26 cellular contexts compared by ENCODE assay signal in genomic region chr1:81731989-81732388, GRCh38.
A peak's percentile ranks its signal among the peaks of the same experiment; 100 is the strongest.
DNase-seq lines count a peak whose midpoint lies in the region; ATAC-seq, FAIRE-seq and TF ChIP-seq lines count a peak whose summit lies in the region.
"Had no signal": no experiment of that assay in that cellular context is flagged by ENCODE, and none has a peak within 500 bp of the region (broad histone marks: within the 10 kb centered on the region; RNA-seq: fewer than 3 reads in every experiment).

No MANE protein-coding gene starts in this region.

- no peak overlapping the region for H3K9ac ChIP-seq in astrocyte (ENCODE audit: low read length)
- H3K9ac ChIP-seq: BLaER1 had no signal

- no peak overlapping the region for H3K4me3 Mint-ChIP-seq in astrocyte (ENCODE audit: unreplicated experiment)
- no peak overlapping the region for H3K4me3 Mint-ChIP-seq in activated naive CD8-positive, alpha-beta T cell treated with anti-CD3 and anti-CD28 coated beads, Interleukin-2, amount 50 U/mL, for 24 hours
- H3K4me3 Mint-ChIP-seq: activated naive CD8-positive, alpha-beta T cell; dendritic cell treated with granulocyte-macrophage colony-stimulating factor and Interleukin-4, amounts not matched to agents 40 ng/mL and 50 ng/mL, for 4 days; IgD-negative memory B cell; nephron progenitor cell; stimulated activated naive CD8-positive, alpha-beta T cell treated with anti-CD3 and anti-CD28 coated beads, Interleukin-15, Interleukin-2, amounts not matched to agents 100 ng/mL and 50 ng/mL, for 24 hours had no signal

- DNase-seq in heart left ventricle (no peak), right atrium auricular region (ENCODE audit: low spot score) (no peak), astrocyte (ENCODE audit: low read depth) (peak; percentile 47), fibroblast of the aortic adventitia (ENCODE audit: low read depth) (peak; percentile 69), posterior vena cava (ENCODE audit: low spot score) (no peak), hypothalamus (lab: John Stamatoyannopoulos, UW) (no peak)
- DNase-seq in activated naive CD8-positive, alpha-beta T cell treated with anti-CD3 and anti-CD28 coated beads, Interleukin-2, amount 50 U/mL, for 24 hours, result no peak
- DNase-seq: activated CD4-positive, alpha-beta T cell treated with anti-CD3 and anti-CD28 coated beads for 4 hours; esophagus squamous epithelium; H7; heart right ventricle; NCI-H146; NCI-H345; nephron progenitor cell; stimulated activated CD4-positive, alpha-beta T cell treated with anti-CD3 and anti-CD28 coated beads, Interleukin-2, amount 100 ng/mL, for 48 hours had no signal

- no peaks in the 10 kb centered on the region for H3K36me3 Mint-ChIP-seq in astrocyte (ENCODE audit: low read depth, unreplicated experiment)
- H3K36me3 Mint-ChIP-seq in activated naive CD8-positive, alpha-beta T cell treated with anti-CD3 and anti-CD28 coated beads, Interleukin-2, amount 50 U/mL, for 24 hours (ENCODE audit: low read depth), result no peaks in the 10 kb centered on the region
- H3K36me3 Mint-ChIP-seq: activated naive CD8-positive, alpha-beta T cell; IgD-negative memory B cell had no signal

- TF ChIP-seq POLR2A in heart left ventricle (IDR thresholded peaks at IDR 0.05), result no peak

- H3K27ac ChIP-seq in heart left ventricle, result no peak overlapping the region
- no peak overlapping the region for H3K27ac ChIP-seq in right atrium auricular region
- no peak overlapping the region for H3K27ac ChIP-seq in astrocyte (ENCODE audit: low read depth, low read length)
- H3K27ac ChIP-seq: BLaER1, esophagus squamous epithelium, heart right ventricle, skin epidermis, tibial nerve had no signal

- H3K9me3 ChIP-seq in heart left ventricle, result no peaks in the 10 kb centered on the region
- no peaks in the 10 kb centered on the region for H3K9me3 ChIP-seq in right atrium auricular region
- H3K9me3 ChIP-seq in astrocyte (ENCODE audit: insufficient read depth, low read depth, low read length), result no peaks in the 10 kb centered on the region
- H3K9me3 ChIP-seq: BLaER1, esophagus squamous epithelium, tibial nerve had no signal

- intact Hi-C loops in heart left ventricle (cut with DNase I) (loop anchor here in 1 of 10 donors (10.0 kb wide), 1 partner anchor 177 kb away; no protein-coding TSS in a partner anchor), posterior vena cava (cut with DNase I) (no loop called here)

- TF ChIP-seq CTCF in heart left ventricle (IDR thresholded peaks at IDR 0.05), result no peak
- TF ChIP-seq CTCF in right atrium auricular region (IDR thresholded peaks at IDR 0.05), result no peak
- no peak for TF ChIP-seq CTCF in astrocyte (IDR thresholded peaks at IDR 0.05; ENCODE audit: insufficient read depth, low read depth, low read length)
- peak; percentile 39 for TF ChIP-seq CTCF in fibroblast of the aortic adventitia (IDR thresholded peaks at IDR 0.05; ENCODE audit: insufficient read depth, low read length)

- H4K20me1 ChIP-seq in astrocyte (ENCODE audit: insufficient read depth, low read length), result no peaks in the 10 kb centered on the region
- H4K20me1 ChIP-seq: BLaER1 had no signal

- no peaks in the 10 kb centered on the region for H3K36me3 ChIP-seq in heart left ventricle
- no peaks in the 10 kb centered on the region for H3K36me3 ChIP-seq in right atrium auricular region
- H3K36me3 ChIP-seq in astrocyte (ENCODE audit: insufficient read depth, low read length), result no peaks in the 10 kb centered on the region
- H3K36me3 ChIP-seq: BLaER1, esophagus squamous epithelium, heart right ventricle, tibial nerve had no signal

- H2AFZ ChIP-seq in astrocyte (ENCODE audit: low read depth, low read length), result no peak overlapping the region

- no peaks in the 10 kb centered on the region for H3K9me3 Mint-ChIP-seq in astrocyte (ENCODE audit: unreplicated experiment)
- H3K9me3 Mint-ChIP-seq in activated naive CD8-positive, alpha-beta T cell treated with anti-CD3 and anti-CD28 coated beads, Interleukin-2, amount 50 U/mL, for 24 hours, result no peaks in the 10 kb centered on the region
- H3K9me3 Mint-ChIP-seq: IgD-negative memory B cell; nephron progenitor cell; stimulated activated naive CD8-positive, alpha-beta T cell treated with anti-CD3 and anti-CD28 coated beads, Interleukin-15, Interleukin-2, amounts not matched to agents 100 ng/mL and 50 ng/mL, for 24 hours had no signal

- H3K27me3 ChIP-seq in heart left ventricle (no peaks in the 10 kb centered on the region), right atrium auricular region (no peaks in the 10 kb centered on the region), astrocyte (ENCODE audit: insufficient read depth, low read length) (no peaks in the 10 kb centered on the region)
- H3K27me3 ChIP-seq: BLaER1, esophagus squamous epithelium, heart right ventricle, tibial nerve had no signal

- H3K4me1 ChIP-seq in heart left ventricle (peaks cover 0 to 6% (median 0%) of the 10 kb centered on the region in 12 donors), right atrium auricular region (no peaks in the 10 kb centered on the region), astrocyte (ENCODE audit: insufficient read depth, low read length) (no peaks in the 10 kb centered on the region)
- H3K4me1 ChIP-seq: BLaER1, esophagus squamous epithelium, tibial nerve had no signal

- ATAC-seq in heart left ventricle, result peak in 3 of 4 donors; percentile 60 to 80 (median 64)
- no peak for ATAC-seq in activated naive CD8-positive, alpha-beta T cell treated with anti-CD3 and anti-CD28 coated beads, Interleukin-2, amount 50 U/mL, for 24 hours
- ATAC-seq in HG03135 (IDR thresholded peaks at IDR 0.05; ENCODE audit: unreplicated experiment), result no peak
- ATAC-seq: SK-N-SH treated with all-trans-retinoic acid at 6 μM for 48 hours had no signal

- H3K79me2 ChIP-seq in astrocyte (ENCODE audit: insufficient read depth, low read length), result no peaks in the 10 kb centered on the region

- no peaks in the 10 kb centered on the region for H3K27me3 Mint-ChIP-seq in astrocyte (ENCODE audit: low read depth, unreplicated experiment)
- H3K27me3 Mint-ChIP-seq in activated naive CD8-positive, alpha-beta T cell treated with anti-CD3 and anti-CD28 coated beads, Interleukin-2, amount 50 U/mL, for 24 hours, result no peaks in the 10 kb centered on the region
- H3K27me3 Mint-ChIP-seq: activated naive CD8-positive, alpha-beta T cell; dendritic cell treated with granulocyte-macrophage colony-stimulating factor and Interleukin-4, amounts not matched to agents 40 ng/mL and 50 ng/mL, for 4 days; IgD-negative memory B cell; stimulated activated naive CD8-positive, alpha-beta T cell treated with anti-CD3 and anti-CD28 coated beads, Interleukin-15, Interleukin-2, amounts not matched to agents 100 ng/mL and 50 ng/mL, for 24 hours had no signal

- H3K4me1 Mint-ChIP-seq in astrocyte (ENCODE audit: low read depth, unreplicated experiment), result peaks cover 2% of the 10 kb centered on the region
- H3K4me1 Mint-ChIP-seq in activated naive CD8-positive, alpha-beta T cell treated with anti-CD3 and anti-CD28 coated beads, Interleukin-2, amount 50 U/mL, for 24 hours, result no peaks in the 10 kb centered on the region
- H3K4me1 Mint-ChIP-seq: IgD-negative memory B cell, nephron progenitor cell had no signal

- no peak overlapping the region for H3K4me3 ChIP-seq in heart left ventricle
- H3K4me3 ChIP-seq in right atrium auricular region, result no peak overlapping the region
- no peak overlapping the region for H3K4me3 ChIP-seq in astrocyte (ENCODE audit: insufficient read depth, low read depth, low read length)
- H3K4me3 ChIP-seq in fibroblast of the aortic adventitia (ENCODE audit: low read depth, low read length), result no peak overlapping the region
- H3K4me3 ChIP-seq: BLaER1, esophagus squamous epithelium, heart right ventricle, skin epidermis, tibial nerve had no signal

- no peak overlapping the region for H3K27ac Mint-ChIP-seq in astrocyte (ENCODE audit: unreplicated experiment)
- no peak overlapping the region for H3K27ac Mint-ChIP-seq in activated naive CD8-positive, alpha-beta T cell treated with anti-CD3 and anti-CD28 coated beads, Interleukin-2, amount 50 U/mL, for 24 hours
- H3K27ac Mint-ChIP-seq: activated naive CD8-positive, alpha-beta T cell; dendritic cell treated with granulocyte-macrophage colony-stimulating factor and Interleukin-4, amounts not matched to agents 40 ng/mL and 50 ng/mL, for 4 days; IgD-negative memory B cell; nephron progenitor cell; stimulated activated naive CD8-positive, alpha-beta T cell treated with anti-CD3 and anti-CD28 coated beads, Interleukin-15, Interleukin-2, amounts not matched to agents 100 ng/mL and 50 ng/mL, for 24 hours had no signal

- FAIRE-seq in astrocyte (lab: Jason Lieb, UNC), result peak; percentile 26
- FAIRE-seq: A204.1, G401.6 had no signal

- no peak overlapping the region for H3K4me2 ChIP-seq in astrocyte (ENCODE audit: low read length)
- H3K4me2 ChIP-seq: BLaER1 had no signal

Comparison
In these comparisons a context has a peak if more than half of its experiments do, and no peak if none do; other contexts are left out.
1. ATAC-seq: peak in heart left ventricle (3 of 4); none in activated naive CD8-positive, alpha-beta T cell treated with anti-CD3 and anti-CD28 coated beads, Interleukin-2, amount 50 U/mL, for 24 hours (single experiment) and HG03135 (single experiment).
2. DNase-seq: peak in astrocyte (single experiment) and fibroblast of the aortic adventitia (single experiment); none in heart left ventricle (0 of 5), right atrium auricular region (single experiment), activated naive CD8-positive, alpha-beta T cell treated with anti-CD3 and anti-CD28 coated beads, Interleukin-2, amount 50 U/mL, for 24 hours (single experiment), posterior vena cava (single experiment) and hypothalamus (0 of 51).